1 cellular context compared by ENCODE assay signal in the genomic region with DNA sequence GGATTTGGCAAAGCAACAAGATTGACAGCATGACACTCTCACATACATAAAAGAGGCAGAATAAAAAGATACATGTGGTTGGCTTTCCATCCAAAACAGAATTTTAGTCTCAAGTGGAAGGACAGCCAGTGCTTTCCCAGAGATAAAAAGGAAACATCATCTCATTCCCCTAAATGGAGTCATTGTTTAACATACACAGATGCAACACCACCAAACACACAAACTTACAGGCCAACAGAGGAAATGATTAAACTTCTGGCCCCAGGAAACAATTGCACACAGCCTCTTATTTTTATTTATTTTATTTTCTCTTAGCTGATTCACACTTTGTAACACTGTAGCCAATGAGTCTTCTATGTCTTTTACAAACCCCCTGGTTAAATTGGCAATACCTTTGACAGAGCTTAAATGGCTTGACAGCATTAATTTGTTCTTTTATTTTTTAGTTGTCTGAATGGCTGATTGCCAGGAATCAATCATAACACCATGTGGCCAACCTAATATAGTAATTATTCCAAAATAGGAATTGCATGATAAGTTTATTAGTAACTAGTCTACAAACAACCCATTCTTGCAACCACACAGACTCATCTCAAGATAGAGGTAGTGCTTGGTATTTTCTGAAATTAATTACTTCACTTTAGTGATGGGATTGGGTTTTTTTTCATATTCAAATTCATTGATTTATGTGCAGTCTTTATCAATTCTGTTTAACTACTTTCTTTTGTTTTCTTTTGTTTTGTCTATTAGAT.
TF ChIP-seq lines count a peak whose summit lies in the region.

No MANE protein-coding gene starts in this region.

TF ChIP-seq in SK-N-SH, 30 proteins besides CTCF, POLR2A, EP300 and RAD21 (continued from another document):
- TF ChIP-seq, protein P1, sequence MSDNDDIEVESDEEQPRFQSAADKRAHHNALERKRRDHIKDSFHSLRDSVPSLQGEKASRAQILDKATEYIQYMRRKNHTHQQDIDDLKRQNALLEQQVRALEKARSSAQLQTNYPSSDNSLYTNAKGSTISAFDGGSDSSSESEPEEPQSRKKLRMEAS (IDR thresholded peaks at IDR 0.05; ENCODE audit: low read depth): no peak
- no peak for TF ChIP-seq TCF12 (IDR thresholded peaks at IDR 0.05)
